Comparison of ENCODE assay signal across 1 cellular context in genomic region chr19:45676851-45677263, GRCh38.
A peak's percentile ranks its signal among the peaks of the same experiment; 100 is the strongest.
TF ChIP-seq lines count a peak whose summit lies in the region.

No MANE protein-coding gene starts in this region.

TF ChIP-seq in GM12878, 131 proteins besides CTCF, POLR2A, EP300 and RAD21:
- TF ChIP-seq SMARCA5 (IDR thresholded peaks at IDR 0.05) = no peak
- no peak for TF ChIP-seq ZNF274 (IDR thresholded peaks at IDR 0.05; ENCODE audit: insufficient read depth, insufficient read length)
- 0 out of 2 replicates have a peak, but pooled peaks have one; percentile 29 for TF ChIP-seq ZNF687 (IDR thresholded peaks at IDR 0.05)
- no peak for TF ChIP-seq E2F8 (IDR thresholded peaks at IDR 0.05; ENCODE audit: low read depth, partially characterized antibody)
- TF ChIP-seq YY1 (IDR thresholded peaks at IDR 0.05; ENCODE audit: low read depth, low read length) = no peak
- no peak for TF ChIP-seq SIX5 (IDR thresholded peaks at IDR 0.05; ENCODE audit: low read depth, low read length, severe bottlenecking)
- TF ChIP-seq NFYA (IDR thresholded peaks at IDR 0.05; ENCODE audit: borderline replicate concordance, low read depth, low read length) = no peak
- 0 out of 2 replicates have a peak, but pooled peaks have one; percentile 16 for TF ChIP-seq IKZF1 (conservative IDR thresholded peaks at IDR 0.05)
- TF ChIP-seq ZNF384 (IDR thresholded peaks at IDR 0.05; ENCODE audit: borderline replicate concordance, low read depth, low read length) = no peak
- 0 out of 2 replicates have a peak, but pooled peaks have one; percentile 5 for TF ChIP-seq CREM (IDR thresholded peaks at IDR 0.05; ENCODE audit: low read depth)
- no peak for TF ChIP-seq TARDBP (IDR thresholded peaks at IDR 0.05; ENCODE audit: borderline replicate concordance)
- no peak for TF ChIP-seq USF2 (IDR thresholded peaks at IDR 0.05; ENCODE audit: borderline replicate concordance, low read depth, low read length)
- no peak for TF ChIP-seq NFXL1 (IDR thresholded peaks at IDR 0.05; ENCODE audit: borderline replicate concordance)
- TF ChIP-seq MEF2A (IDR thresholded peaks at IDR 0.05; ENCODE audit: insufficient read depth, low read depth, low read length) = no peak
- TF ChIP-seq HCFC1 (IDR thresholded peaks at IDR 0.05; ENCODE audit: low read length) = no peak
- no peak for TF ChIP-seq HSF1 (IDR thresholded peaks at IDR 0.05; ENCODE audit: low read depth, low read length)
- TF ChIP-seq MXI1 (IDR thresholded peaks at IDR 0.05; ENCODE audit: low read depth, low read length) = peak; percentile 55; the same call in 1 of the 2 replicates
- TF ChIP-seq GATAD2B (conservative IDR thresholded peaks at IDR 0.05; ENCODE audit: low read depth) = no peak
- TF ChIP-seq BACH1 (IDR thresholded peaks at IDR 0.05; ENCODE audit: borderline replicate concordance) = peak; percentile 46; the same call in 1 of the 2 replicates
- no peak for TF ChIP-seq EZH2 (IDR thresholded peaks at IDR 0.05; ENCODE audit: borderline replicate concordance, control insufficient read depth, low read depth, low read length)
- TF ChIP-seq GABPA (IDR thresholded peaks at IDR 0.05; ENCODE audit: low read depth) = no peak
- TF ChIP-seq JUNB (IDR thresholded peaks at IDR 0.05) = no peak
- TF ChIP-seq CEBPB (IDR thresholded peaks at IDR 0.05; ENCODE audit: borderline replicate concordance in 1 of 2, low read depth in 2 of 2, low read length in 2 of 2) = no peak
- peak; percentile 62 to 79 for TF ChIP-seq BHLHE40 (IDR thresholded peaks at IDR 0.05; ENCODE audit: borderline replicate concordance in 1 of 2, low read depth in 2 of 2, low read length in 1 of 2)
- TF ChIP-seq EGR1 (IDR thresholded peaks at IDR 0.05; ENCODE audit: borderline replicate concordance in 1 of 2, low read depth in 2 of 2, low read length in 2 of 2) = peak in 1 of 2 experiments; percentile 25; a peak in 1 of 3 replicates
- no peak for TF ChIP-seq POLR2AphosphoS5 (IDR thresholded peaks at IDR 0.05; ENCODE audit: low read length)
- TF ChIP-seq NR2C1 (IDR thresholded peaks at IDR 0.05) = no peak
- TF ChIP-seq SREBF2 (IDR thresholded peaks at IDR 0.05; ENCODE audit: low read length) = no peak
- no peak for TF ChIP-seq MTA2 (IDR thresholded peaks at IDR 0.05; ENCODE audit: low read depth)
- no peak for TF ChIP-seq NR2C2 (IDR thresholded peaks at IDR 0.05; ENCODE audit: borderline replicate concordance, control insufficient read depth, insufficient read length, low read depth)
- peak; percentile 42 for TF ChIP-seq MYC (IDR thresholded peaks at IDR 0.05; ENCODE audit: insufficient read depth, insufficient read length, insufficient replicate concordance, low read length, severe bottlenecking)
- no peak for TF ChIP-seq NFIC (IDR thresholded peaks at IDR 0.05; ENCODE audit: low read depth, low read length)
- TF ChIP-seq E4F1 (IDR thresholded peaks at IDR 0.05; ENCODE audit: borderline replicate concordance, partially characterized antibody) = no peak
TF ChIP-seq in GM12878: peak in this region for 8.
